Comparison of ENCODE assay signal across 11 cellular contexts in genomic region chr2:75729861-75730260, GRCh38. TPM values are rescaled to one million over a fixed set of nuclear protein-coding genes. Genes with fewer than 3 reads are reported as not detected.
DNase-seq lines count a peak whose midpoint lies in the region; ATAC-seq and TF ChIP-seq lines count a peak whose summit lies in the region.
"Had no signal": no experiment of that assay in that cellular context is flagged by ENCODE, and none has a peak within 500 bp of the region (broad histone marks: within the 10 kb centered on the region; RNA-seq: fewer than 3 reads in every experiment).

No MANE protein-coding gene starts in this region.

- intact Hi-C loops in MCF 10A (cut with micrococcal nuclease) (loop anchor here (1.0 to 10.0 kb wide), 2 partner anchors 465 to 869 kb away; no protein-coding TSS in a partner anchor), mammary epithelial cell (cut with micrococcal nuclease) (loop anchor here (2.0 kb wide), 1 partner anchor 869 kb away; no protein-coding TSS in a partner anchor), upper lobe of right lung (cut with DNase I) (no loop called here)

- no peak overlapping the region for H3K4me3 ChIP-seq in mammary epithelial cell (replicated peaks in 1 of 3; ENCODE audit: insufficient read depth in 1 of 3, low read depth in 2 of 3, low read length in 3 of 3)
- H3K4me3 ChIP-seq in OCI-LY1 (ENCODE audit: low read depth, low read length, poor library complexity, severe bottlenecking): no peak overlapping the region
- no peak overlapping the region for H3K4me3 ChIP-seq in upper lobe of right lung
- H3K4me3 ChIP-seq: colonic mucosa had no signal

- H3K27ac ChIP-seq in mammary epithelial cell (ENCODE audit: insufficient read depth, low read depth, low read length) (no peak overlapping the region), OCI-LY1 (ENCODE audit: low read depth, low read length, poor library complexity, severe bottlenecking) (no peak overlapping the region), upper lobe of right lung (no peak overlapping the region)
- H3K27ac ChIP-seq: colonic mucosa had no signal

- CTCF ChIA-PET in MCF 10A (lab: Yijun Ruan, JAX): interaction anchor here (0.6 to 5.4 kb wide), 15 partner anchors 9 to 869 kb away, joined by 3 to 28 read pairs (median 4); no protein-coding TSS in a partner anchor
- CTCF ChIA-PET in mammary epithelial cell (lab: Charles Lee; ENCODE audit: low non-redundant PET): interaction anchor here (0.6 kb wide), 1 partner anchor 264 kb away, joined by 5 read pairs; no protein-coding TSS in a partner anchor

- H3K27me3 Mint-ChIP-seq in MCF 10A (ENCODE audit: insufficient read depth, unreplicated experiment): peaks cover 23% of the 10 kb centered on the region
- H3K27me3 Mint-ChIP-seq in effector memory CD8-positive, alpha-beta T cell: peaks cover 16 to 46% of the 10 kb centered on the region in 2 donors

- H4K20me1 ChIP-seq in mammary epithelial cell (ENCODE audit: insufficient read depth, low read length) (no peaks in the 10 kb centered on the region), OCI-LY1 (ENCODE audit: insufficient read depth, low read length) (no peaks in the 10 kb centered on the region)

- in situ Hi-C loops in mammary epithelial cell (cut with MboI; ENCODE audit: low sequenced_read_pairs in 2 of 2): no loop called here

- BruUV-seq in MCF 10A (replicated peaks; lab: Mats Ljungman, UMichigan) (no TSS peak), mammary epithelial cell (replicated peaks; lab: Mats Ljungman, UMichigan) (no TSS peak)

- DNase-seq in MCF 10A (ENCODE audit: unreplicated experiment): peak; percentile 22
- no peak for DNase-seq in mammary epithelial cell
- peak; percentile 26 for DNase-seq in fibroblast of peridontal ligament (ENCODE audit: extremely low read depth)
- no peak for DNase-seq in upper lobe of right lung
- DNase-seq in effector memory CD8-positive, alpha-beta T cell: no peak
- no peak for DNase-seq in stimulated activated naive CD4-positive, alpha-beta T cell treated with Interleukin-2 at 50 U/mL for 16 hours (lab: John Stamatoyannopoulos, UW)
- DNase-seq in iPS-NIHi11 (ENCODE audit: low spot score): no peak
- DNase-seq: activated CD8-positive, alpha-beta T cell treated with anti-CD3 and anti-CD28 coated beads, Interleukin-2, amount 10 ng/mL, durations not matched to agents 7 days and 5 days; colonic mucosa; kidney glomerular epithelial cell had no signal

- peak; percentile 29 for TF ChIP-seq CTCF in MCF 10A (IDR thresholded peaks at IDR 0.05; ENCODE audit: unreplicated experiment)
- peak in 1 of 2 donors; percentile 35 for TF ChIP-seq CTCF in mammary epithelial cell (conservative IDR thresholded peaks at IDR 0.05 in 1 of 2, IDR thresholded peaks at IDR 0.05 in 1 of 2; ENCODE audit: extremely low read depth in 1 of 2, insufficient read depth in 1 of 2, low read depth in 1 of 2, low read length in 2 of 2)
- TF ChIP-seq CTCF in OCI-LY1 (IDR thresholded peaks at IDR 0.05; ENCODE audit: low read length): peak; percentile 40
- TF ChIP-seq CTCF in upper lobe of right lung (IDR thresholded peaks at IDR 0.05): peak; percentile 13

- 71% methylated on average over 5 of the region's 5 CpGs for WGBS in mammary epithelial cell (ENCODE audit: low coverage, missing lambda C conversion rate)

- H3K4me2 ChIP-seq in mammary epithelial cell (ENCODE audit: insufficient read depth, low read depth, low read length): no peak overlapping the region
- no peak overlapping the region for H3K4me2 ChIP-seq in OCI-LY1 (ENCODE audit: low read length)

- no peaks in the 10 kb centered on the region for H3K4me1 Mint-ChIP-seq in MCF 10A (ENCODE audit: insufficient read depth, unreplicated experiment)
- no peaks in the 10 kb centered on the region for H3K4me1 Mint-ChIP-seq in effector memory CD8-positive, alpha-beta T cell (ENCODE audit: low read depth in 2 of 2)

- H3F3A ChIP-seq in OCI-LY1 (ENCODE audit: insufficient read depth, low read length): no peaks in the 10 kb centered on the region

- H3K9me2 ChIP-seq in OCI-LY1 (ENCODE audit: low read depth, low read length): no peaks in the 10 kb centered on the region

- POLR2A ChIA-PET in MCF 10A (lab: Yijun Ruan, JAX): interaction anchor here (0.6 kb wide), 1 partner anchor 540 kb away, joined by 3 read pairs; no protein-coding TSS in a partner anchor

- dilution Hi-C loops in mammary epithelial cell (cut with HindIII; ENCODE audit: low sequenced_read_pairs): no loop called here

- no peak overlapping the region for H3K4me3 Mint-ChIP-seq in MCF 10A (ENCODE audit: unreplicated experiment)
- no peak overlapping the region for H3K4me3 Mint-ChIP-seq in effector memory CD8-positive, alpha-beta T cell
- H3K4me3 Mint-ChIP-seq: activated CD8-positive, alpha-beta T cell treated with anti-CD3 and anti-CD28 coated beads, Interleukin-2, amount 10 ng/mL, durations not matched to agents 7 days and 5 days had no signal

- H3K9me3 ChIP-seq in mammary epithelial cell (replicated peaks; ENCODE audit: insufficient read depth, low read length): no peaks in the 10 kb centered on the region
- no peaks in the 10 kb centered on the region for H3K9me3 ChIP-seq in OCI-LY1 (ENCODE audit: low read length)
- H3K9me3 ChIP-seq in upper lobe of right lung: no peaks in the 10 kb centered on the region
- H3K9me3 ChIP-seq: colonic mucosa had no signal

- H3K27me3 ChIP-seq in mammary epithelial cell (ENCODE audit: insufficient read depth, low read length) (peaks cover 2% of the 10 kb centered on the region), OCI-LY1 (ENCODE audit: insufficient read depth, low read length) (no peaks in the 10 kb centered on the region; the same call in 1 of the 2 replicates), upper lobe of right lung (peaks cover 9% of the 10 kb centered on the region)
- H3K27me3 ChIP-seq: colonic mucosa had no signal

- H3K9ac ChIP-seq in mammary epithelial cell (ENCODE audit: insufficient read depth, low read length): no peak overlapping the region
- no peak overlapping the region for H3K9ac ChIP-seq in OCI-LY1 (ENCODE audit: low read length)

- H3K27ac Mint-ChIP-seq in MCF 10A (ENCODE audit: low read depth, unreplicated experiment): no peak overlapping the region
- H3K27ac Mint-ChIP-seq in effector memory CD8-positive, alpha-beta T cell: no peak overlapping the region
- H3K27ac Mint-ChIP-seq: activated CD8-positive, alpha-beta T cell treated with anti-CD3 and anti-CD28 coated beads, Interleukin-2, amount 10 ng/mL, durations not matched to agents 7 days and 5 days had no signal

- no peaks in the 10 kb centered on the region for H3K9me3 Mint-ChIP-seq in MCF 10A (ENCODE audit: unreplicated experiment)
- no peaks in the 10 kb centered on the region for H3K9me3 Mint-ChIP-seq in effector memory CD8-positive, alpha-beta T cell

- H2AFZ ChIP-seq in mammary epithelial cell (ENCODE audit: low read depth, low read length): no peak overlapping the region
- H2AFZ ChIP-seq in OCI-LY1 (ENCODE audit: low read length): no peak overlapping the region

- H3K36me3 Mint-ChIP-seq in MCF 10A (ENCODE audit: insufficient read depth, unreplicated experiment): no peaks in the 10 kb centered on the region
- H3K36me3 Mint-ChIP-seq in effector memory CD8-positive, alpha-beta T cell (ENCODE audit: insufficient read depth): no peaks in the 10 kb centered on the region

- no peaks in the 10 kb centered on the region for H3K36me3 ChIP-seq in mammary epithelial cell (ENCODE audit: insufficient read depth, low read length)
- no peaks in the 10 kb centered on the region for H3K36me3 ChIP-seq in OCI-LY1 (ENCODE audit: insufficient read depth, low read length)
- H3K36me3 ChIP-seq in upper lobe of right lung: no peaks in the 10 kb centered on the region
- H3K36me3 ChIP-seq: colonic mucosa had no signal

- ATAC-seq in upper lobe of right lung: no peak
- ATAC-seq in effector memory CD8-positive, alpha-beta T cell (replicated peaks): no peak
- ATAC-seq: activated CD8-positive, alpha-beta T cell treated with anti-CD3 and anti-CD28 coated beads, Interleukin-2, amount 10 ng/mL, durations not matched to agents 7 days and 5 days had no signal

- H3K4me1 ChIP-seq in mammary epithelial cell (ENCODE audit: insufficient read depth, low read length) (no peaks in the 10 kb centered on the region), OCI-LY1 (ENCODE audit: insufficient read depth, low read length, severe bottlenecking) (no peaks in the 10 kb centered on the region), upper lobe of right lung (no peaks in the 10 kb centered on the region)
- H3K4me1 ChIP-seq: colonic mucosa had no signal

- H3K79me2 ChIP-seq in mammary epithelial cell (ENCODE audit: insufficient read depth, low read length): no peaks in the 10 kb centered on the region
- no peaks in the 10 kb centered on the region for H3K79me2 ChIP-seq in OCI-LY1 (ENCODE audit: insufficient read depth, low read length)

RNA-seq across cellular contexts. Expression of gene GCFC2, which starts 19.1 kb away (rescaled TPM):
- total RNA-seq in MCF 10A (2022) (38.5 and 41.3 TPM in 2 replicates), mammary epithelial cell (10 to 100 TPM; 12.5 to 16.7 TPM), upper lobe of right lung (19.5 TPM)
- polyA plus RNA-seq in mammary epithelial cell: 6.0 TPM
- polyA minus RNA-seq in mammary epithelial cell: 0.67 TPM

Comparison
In these comparisons a context has a peak if more than half of its experiments do, and no peak if none do; other contexts are left out.
1. DNase-seq: peak in MCF 10A (single experiment) and fibroblast of peridontal ligament (single experiment); none in mammary epithelial cell (single experiment), upper lobe of right lung (single experiment), effector memory CD8-positive, alpha-beta T cell (0 of 3), stimulated activated naive CD4-positive, alpha-beta T cell treated with Interleukin-2 at 50 U/mL for 16 hours (single experiment) and iPS-NIHi11 (single experiment).